Comparison of ENCODE assay signal across 1 cellular context in the genomic region with DNA sequence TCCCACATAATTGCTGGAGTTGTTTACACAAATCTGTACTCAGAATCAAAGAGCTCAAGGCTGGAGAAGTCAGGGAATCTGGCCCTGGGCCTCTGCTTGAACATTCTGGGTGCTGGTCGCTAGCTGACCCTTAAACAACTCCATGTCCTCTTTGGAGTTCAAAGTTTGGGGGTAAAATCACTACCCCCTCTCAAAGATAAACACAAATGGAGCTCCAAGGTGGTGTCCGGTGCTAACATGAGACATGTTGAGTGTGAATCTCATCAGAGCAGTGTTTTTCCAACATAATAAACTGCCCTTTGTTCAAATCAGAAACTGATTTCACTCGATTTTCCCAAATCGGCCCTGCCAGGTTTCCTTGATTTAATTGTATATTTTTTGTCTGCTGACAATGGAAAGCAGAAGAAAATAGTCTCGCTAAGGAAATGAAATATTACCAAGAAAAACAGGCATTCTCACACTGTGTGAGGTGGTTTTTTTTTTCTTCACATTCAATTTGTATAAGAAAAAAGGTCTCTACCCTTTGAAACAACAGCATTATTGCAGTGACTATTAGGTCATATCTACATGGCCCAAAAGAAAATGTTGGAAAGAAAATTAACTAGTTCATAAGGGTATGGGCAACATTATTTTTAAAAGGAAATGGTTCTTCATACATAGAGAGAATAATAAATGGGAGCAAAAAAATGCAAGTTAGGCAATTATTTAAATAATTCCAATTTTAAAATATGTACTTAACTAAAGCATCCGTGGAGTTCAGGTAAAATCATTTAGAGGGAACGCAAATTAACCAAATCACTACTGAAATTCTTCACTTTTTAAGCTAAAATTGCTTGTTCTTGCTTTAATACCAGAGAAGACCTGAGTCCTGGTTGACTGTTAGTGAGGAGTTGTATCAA.
TF ChIP-seq lines count a peak whose summit lies in the region.

No MANE protein-coding gene starts in this region.

TF ChIP-seq in H1, 55 proteins besides CTCF, POLR2A, EP300 and RAD21:
- TF ChIP-seq, protein P1, sequence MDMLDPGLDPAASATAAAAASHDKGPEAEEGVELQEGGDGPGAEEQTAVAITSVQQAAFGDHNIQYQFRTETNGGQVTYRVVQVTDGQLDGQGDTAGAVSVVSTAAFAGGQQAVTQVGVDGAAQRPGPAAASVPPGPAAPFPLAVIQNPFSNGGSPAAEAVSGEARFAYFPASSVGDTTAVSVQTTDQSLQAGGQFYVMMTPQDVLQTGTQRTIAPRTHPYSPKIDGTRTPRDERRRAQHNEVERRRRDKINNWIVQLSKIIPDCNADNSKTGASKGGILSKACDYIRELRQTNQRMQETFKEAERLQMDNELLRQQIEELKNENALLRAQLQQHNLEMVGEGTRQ (IDR thresholded peaks at IDR 0.05; ENCODE audit: low read length) = no peak
- TF ChIP-seq KDM5A (IDR thresholded peaks at IDR 0.05; ENCODE audit: low read length) (no peak), RXRA (IDR thresholded peaks at IDR 0.05; ENCODE audit: insufficient read depth, low read depth, low read length) (no peak), EZH2 (IDR thresholded peaks at IDR 0.05; ENCODE audit: low read depth, low read length, severe bottlenecking) (no peak), GABPA (IDR thresholded peaks at IDR 0.05; ENCODE audit: borderline replicate concordance, insufficient read depth, low read length) (no peak)
TF ChIP-seq in H1: peak in this region for 0.
